17 cellular contexts compared by ENCODE assay signal in the genomic region with DNA sequence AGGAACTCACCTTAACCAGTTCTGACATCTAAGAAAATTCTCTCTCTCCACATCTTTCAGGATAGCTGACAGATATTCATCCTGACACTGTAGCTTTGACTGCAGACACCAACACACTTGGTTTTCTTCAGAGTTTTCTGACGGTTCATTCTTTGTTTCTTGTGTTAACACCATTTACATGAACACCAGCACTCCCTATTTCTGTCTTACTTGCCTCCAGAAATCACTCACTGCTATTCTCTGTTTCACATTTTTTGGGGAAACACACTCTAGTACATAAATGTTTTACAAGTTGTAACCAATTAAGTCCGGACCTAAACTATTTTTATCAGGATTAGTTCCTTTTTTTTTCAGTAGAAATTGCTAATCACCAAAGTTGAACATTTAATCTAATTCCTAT. TPM values are rescaled to one million over a fixed set of nuclear protein-coding genes. Genes with fewer than 3 reads are reported as not detected.
DNase-seq lines count a peak whose midpoint lies in the region; ATAC-seq, FAIRE-seq and TF ChIP-seq lines count a peak whose summit lies in the region.
"Had no signal": no experiment of that assay in that cellular context is flagged by ENCODE, and none has a peak within 500 bp of the region (broad histone marks: within the 10 kb centered on the region; RNA-seq: fewer than 3 reads in every experiment).

No MANE protein-coding gene starts in this region.

- H3K4me1 ChIP-seq in breast epithelium (no peaks in the 10 kb centered on the region), kidney (ENCODE audit: control insufficient read depth in 1 of 2, insufficient read depth in 1 of 2, low read depth in 1 of 2, low read length in 2 of 2) (no peaks in the 10 kb centered on the region)

- no peak for TF ChIP-seq POLR2A in breast epithelium (IDR thresholded peaks at IDR 0.05)

- H3K27ac Mint-ChIP-seq in MCF 10A (ENCODE audit: low read depth, unreplicated experiment): peak overlapping the region; percentile 7
- H3K27ac Mint-ChIP-seq: activated CD4-positive, alpha-beta T cell treated with anti-CD3 and anti-CD28 coated beads for 36 hours had no signal

- FAIRE-seq in kidney (lab: Jason Lieb, UNC): no peak
- FAIRE-seq: A204.1, endometrium, K562 had no signal

- peaks cover 78% of the 10 kb centered on the region for H3K36me3 Mint-ChIP-seq in MCF 10A (ENCODE audit: insufficient read depth, unreplicated experiment)

- CTCF ChIA-PET in MCF 10A (lab: Yijun Ruan, JAX): interaction anchor here (0.6 to 1.9 kb wide), 9 partner anchors 9 to 397 kb away, joined by 3 to 11 read pairs (median 3); partner anchors contain the start of gene FLVCR1

- no peaks in the 10 kb centered on the region for H3K27me3 ChIP-seq in breast epithelium

- in situ Hi-C loops in KBM-7 (cut with MboI; ENCODE audit: low pct_unique_long_range_greater_than_20kb, low sequenced_read_pairs): no loop called here

- intact Hi-C loops in MCF 10A (cut with micrococcal nuclease): no loop called here
- intact Hi-C loops in breast epithelium (cut with DNase I; ENCODE audit: low total_unique reads): no loop called here
- intact Hi-C loops in kidney (cut with DNase I): no loop called here

- H3K36me3 ChIP-seq in breast epithelium: no peaks in the 10 kb centered on the region
- H3K36me3 ChIP-seq in kidney (ENCODE audit: control insufficient read depth in 1 of 2, insufficient read depth in 2 of 2, low read length in 2 of 2): peaks cover 0 to 3% of the 10 kb centered on the region in 2 donors

- ATAC-seq in GM21737 (IDR thresholded peaks at IDR 0.05; ENCODE audit: unreplicated experiment) (peak; percentile 65), HG03159 (IDR thresholded peaks at IDR 0.05; ENCODE audit: unreplicated experiment) (peak; percentile 72)
- ATAC-seq: activated CD4-positive, alpha-beta T cell treated with anti-CD3 and anti-CD28 coated beads for 36 hours; K562 had no signal

- no peak overlapping the region for H3K4me3 ChIP-seq in breast epithelium
- H3K4me3 ChIP-seq in kidney (ENCODE audit: low read length in 2 of 2): no peak overlapping the region
- H3K4me3 ChIP-seq: K562, skin epidermis had no signal

- BruUV-seq in MCF 10A (replicated peaks; lab: Mats Ljungman, UMichigan): no TSS peak

- H3K4me3 Mint-ChIP-seq in MCF 10A (ENCODE audit: unreplicated experiment): no peak overlapping the region
- H3K4me3 Mint-ChIP-seq: activated CD4-positive, alpha-beta T cell treated with anti-CD3 and anti-CD28 coated beads for 36 hours had no signal

- H3K9me3 ChIP-seq in breast epithelium: no peaks in the 10 kb centered on the region
- H3K9me3 ChIP-seq in kidney (ENCODE audit: control insufficient read depth in 1 of 2, low read length in 2 of 2): no peaks in the 10 kb centered on the region

- no peaks in the 10 kb centered on the region for H3K27me3 Mint-ChIP-seq in MCF 10A (ENCODE audit: insufficient read depth, unreplicated experiment)
- H3K27me3 Mint-ChIP-seq: activated CD4-positive, alpha-beta T cell treated with anti-CD3 and anti-CD28 coated beads for 36 hours had no signal

- no peak overlapping the region for H3K27ac ChIP-seq in breast epithelium
- no peak overlapping the region for H3K27ac ChIP-seq in kidney (ENCODE audit: low read depth in 2 of 2, low read length in 2 of 2)
- H3K27ac ChIP-seq: skin epidermis had no signal

- DNase-seq in MCF 10A (ENCODE audit: unreplicated experiment) (no peak), breast epithelium (ENCODE audit: low spot score in 2 of 2) (no peak), GDM1 (lab: John Stamatoyannopoulos, UW) (no peak), COR-L47 (lab: John Stamatoyannopoulos, UW) (no peak), kidney (no peak), KBM-7 (no peak)
- DNase-seq: activated CD4-positive, alpha-beta T cell treated with anti-CD3 and anti-CD28 coated beads for 36 hours; glutamatergic neuron; NCI-H187; NK-92 treated with Interleukin-12 subunit alpha and Interleukin-12 subunit beta, amount 100 ng/mL, for 24 hours had no signal

- TF ChIP-seq CTCF in MCF 10A (IDR thresholded peaks at IDR 0.05; ENCODE audit: unreplicated experiment) (no peak), breast epithelium (IDR thresholded peaks at IDR 0.05) (no peak), kidney (IDR thresholded peaks at IDR 0.05; ENCODE audit: borderline replicate concordance, extremely low read depth, insufficient read depth) (no peak)

- no peaks in the 10 kb centered on the region for H3K9me3 Mint-ChIP-seq in MCF 10A (ENCODE audit: unreplicated experiment)

- POLR2A ChIA-PET in MCF 10A (lab: Yijun Ruan, JAX): interaction anchor here (0.6 to 3.1 kb wide), 10 partner anchors 9 to 1235 kb away, joined by 3 to 21 read pairs (median 4); partner anchors contain the start of genes ATF3, NSL1 and TATDN3

- no peak overlapping the region for H3K9ac ChIP-seq in kidney (ENCODE audit: low read length in 2 of 2)

- peaks cover 17% of the 10 kb centered on the region for H3K4me1 Mint-ChIP-seq in MCF 10A (ENCODE audit: insufficient read depth, unreplicated experiment)
- H3K4me1 Mint-ChIP-seq: activated CD4-positive, alpha-beta T cell treated with anti-CD3 and anti-CD28 coated beads for 36 hours had no signal

RNA-seq across cellular contexts. Expression of gene FLVCR1, which starts 15.4 kb away (rescaled TPM):
- total RNA-seq in MCF 10A (2022) (16.5 and 17.9 TPM in 2 replicates), breast epithelium (1 to 10 TPM; 4.0 to 7.9 (median 6.1) TPM), kidney (6.8 TPM)
- 2.9 TPM for polyA plus RNA-seq in kidney (ENCODE audit: insufficient read depth, low read depth, low replicate concordance)

RNA-seq across cellular contexts. Expression of gene SPATA45, which starts 26.1 kb away (rescaled TPM):
- total RNA-seq in MCF 10A (2022) (not detected in 2 replicates), breast epithelium (not detected), kidney (0.57 TPM)
- polyA plus RNA-seq in kidney (ENCODE audit: insufficient read depth, low read depth, low replicate concordance): not detected
- total RNA-seq: activated CD4-positive, alpha-beta T cell treated with anti-CD3 and anti-CD28 coated beads for 36 hours; K562 had no signal
- polyA plus RNA-seq: liver had no signal
